8 cellular contexts compared by ENCODE assay signal in the genomic region with DNA sequence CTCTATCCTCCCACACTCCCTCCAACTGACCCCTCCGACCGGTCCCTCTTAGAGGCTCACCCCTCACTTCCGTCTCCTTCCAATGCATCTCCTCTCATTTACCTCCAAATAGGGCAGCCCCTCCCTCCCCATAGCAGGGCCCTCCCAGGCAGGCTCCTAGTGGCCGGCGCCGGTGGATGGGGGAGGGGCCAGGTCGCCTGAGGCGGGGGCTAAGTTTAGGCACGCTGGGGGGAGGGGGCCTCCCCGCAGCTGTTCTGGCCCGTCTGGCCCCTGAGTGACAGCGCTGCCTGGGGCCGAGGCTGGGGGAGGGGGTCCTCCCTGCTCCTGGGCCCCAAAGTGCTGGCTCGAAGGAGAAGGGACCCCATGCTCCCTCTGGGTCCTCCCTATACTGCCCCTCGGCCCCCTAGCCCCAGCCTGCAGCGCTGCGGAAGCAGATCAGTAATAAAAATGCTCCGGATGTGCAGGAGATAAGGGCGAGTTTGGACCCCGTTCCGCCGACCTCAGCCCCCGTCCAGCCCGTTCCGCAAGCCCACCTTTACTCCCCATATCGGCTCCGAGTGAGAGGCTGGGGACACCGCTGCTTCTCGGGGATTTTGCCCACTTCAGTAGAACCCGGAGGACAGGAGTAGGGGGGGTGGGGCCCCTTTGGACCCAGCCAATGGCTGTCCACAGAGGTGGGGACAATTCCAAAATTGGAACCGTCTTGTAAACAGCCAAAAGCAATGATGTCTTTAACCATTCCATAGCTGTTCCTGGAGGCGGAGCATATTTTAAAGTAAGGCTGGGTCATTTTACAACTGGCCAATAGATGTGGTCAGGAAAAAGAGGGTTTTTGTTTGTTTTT. TPM values are rescaled to one million over a fixed set of nuclear protein-coding genes. Genes with fewer than 3 reads are reported as not detected.
DNase-seq lines count a peak whose midpoint lies in the region; ATAC-seq and TF ChIP-seq lines count a peak whose summit lies in the region.

No MANE protein-coding gene starts in this region.

- H3K4me1 ChIP-seq in RWPE2 (ENCODE audit: insufficient read depth, poor library complexity, severe bottlenecking) (peaks cover 9% of the 10 kb centered on the region), esophagus (ENCODE audit: control insufficient read depth in 2 of 2, insufficient read depth in 2 of 2, low read length in 1 of 2) (peaks cover 3 to 9% of the 10 kb centered on the region in 2 donors)

- H3K36me3 ChIP-seq in RWPE2 (ENCODE audit: low read depth), result no peaks in the 10 kb centered on the region
- H3K36me3 ChIP-seq in esophagus (ENCODE audit: control insufficient read depth in 2 of 2, insufficient read depth in 2 of 2, low read length in 1 of 2), result no peaks in the 10 kb centered on the region

- no peaks in the 10 kb centered on the region for H3K36me3 Mint-ChIP-seq in naive B cell

- no peak overlapping the region for H3K27ac Mint-ChIP-seq in naive B cell

- peaks cover 18 to 63% (median 44%) of the 10 kb centered on the region in 3 donors for H3K27me3 Mint-ChIP-seq in naive B cell

- H3K9me3 ChIP-seq in RWPE2 (ENCODE audit: severe bottlenecking), result no peaks in the 10 kb centered on the region
- no peaks in the 10 kb centered on the region for H3K9me3 ChIP-seq in esophagus (ENCODE audit: control insufficient read depth in 2 of 2, insufficient read depth in 1 of 2, low read depth in 1 of 2, low read length in 1 of 2)

- peak; percentile 21 for TF ChIP-seq POLR2A in GM15510 (IDR thresholded peaks at IDR 0.05; ENCODE audit: borderline replicate concordance, extremely low read depth, insufficient read length)

- no peaks in the 10 kb centered on the region for H3K9me3 Mint-ChIP-seq in naive B cell

- H3K27me3 ChIP-seq in RWPE2 (ENCODE audit: insufficient read depth, poor library complexity, severe bottlenecking) (no peaks in the 10 kb centered on the region), esophagus (ENCODE audit: control insufficient read depth in 1 of 2, insufficient read depth in 2 of 2, low read length in 2 of 2) (no peaks in the 10 kb centered on the region)

- 5 to 7% methylated on average over 28 to 32 of the region's 32 CpGs for WGBS in esophagus, 2 donors

- DNase-seq in RWPE2 (ENCODE audit: low spot score) (no peak), naive B cell (no peak), NCI-H774 (lab: John Stamatoyannopoulos, UW) (no peak), H4 (ENCODE audit: low spot score) (no peak)

- peaks cover 27 to 37% (median 35%) of the 10 kb centered on the region in 3 donors for H3K4me1 Mint-ChIP-seq in naive B cell

- H3K4me3 Mint-ChIP-seq in naive B cell, result peak overlapping the region in 7 of 8 donors; percentile 8 to 57 (median 21)

- H3K4me3 ChIP-seq in RWPE2 (ENCODE audit: severe bottlenecking), result peak overlapping the region; percentile 27
- peak overlapping the region; percentile 42 to 43 for H3K4me3 ChIP-seq in esophagus (ENCODE audit: low read depth in 1 of 2, low read length in 2 of 2)

- no peak overlapping the region for H3K27ac ChIP-seq in RWPE2 (ENCODE audit: poor library complexity, severe bottlenecking)
- peak overlapping the region; percentile 48 to 59 for H3K27ac ChIP-seq in esophagus (ENCODE audit: low read depth in 2 of 2, low read length in 1 of 2)

- no peak for TF ChIP-seq CTCF in RWPE2 (IDR thresholded peaks at IDR 0.05; ENCODE audit: poor library complexity, severe bottlenecking)

- ATAC-seq in RWPE2 (ENCODE audit: low read depth) (no peak), naive B cell (ENCODE audit: low read depth in 2 of 2) (no peak), HG02588 (IDR thresholded peaks at IDR 0.05; ENCODE audit: unreplicated experiment) (no peak), HG03571 (IDR thresholded peaks at IDR 0.05; ENCODE audit: unreplicated experiment) (no peak)

RNA-seq across cellular contexts. Expression of a gene that starts 4.0 kb away (rescaled TPM):
- 1 to 10 TPM; 2.4 to 5.1 TPM for polyA plus RNA-seq in esophagus
- under 1 TPM in 3 of 6 donors, not detected in 3; 0.28 to 0.58 (median 0.47) TPM for polyA plus RNA-seq in naive B cell (ENCODE audit: low read depth in 6 of 6)
- 3.5 and 6.1 TPM in 2 replicates for total RNA-seq in H4 (2014; rRNA removed; shearing (Covaris generic))

RNA-seq across cellular contexts. Expression of a gene that starts 5.4 kb away (rescaled TPM):
- 1 to 10 TPM; 2.3 to 2.5 TPM for polyA plus RNA-seq in esophagus
- 1 to 10 TPM; 1.6 to 3.4 (median 2.4) TPM for polyA plus RNA-seq in naive B cell (ENCODE audit: low read depth in 6 of 6)
- total RNA-seq in H4 (2014; rRNA removed; shearing (Covaris generic)), result 0.21 and 1.1 TPM in 2 replicates

RNA-seq across cellular contexts. Expression of a gene that starts 14.4 kb away (rescaled TPM):
- polyA plus RNA-seq in esophagus (10 to 100 TPM; 35.5 to 36.5 TPM), naive B cell (ENCODE audit: low read depth in 6 of 6) (10 to 100 TPM; 51.5 to 87.2 (median 64.3) TPM)
- 29.1 and 43.5 TPM in 2 replicates for total RNA-seq in H4 (2014; rRNA removed; shearing (Covaris generic))

RNA-seq across cellular contexts. Expression of a gene that starts 25.1 kb away (rescaled TPM):
- polyA plus RNA-seq in esophagus (10 to 100 TPM in 1 of 2 donors, 1 to 10 TPM in 1; 1.1 to 13.8 TPM), naive B cell (ENCODE audit: low read depth in 6 of 6) (100 to 1,000 TPM in 1 of 6 donors, 10 to 100 TPM in 5; 26.6 to 110 (median 82.1) TPM)
- 1.2 TPM in 1 of 2 replicates, not detected in the other for total RNA-seq in H4 (2014; rRNA removed; shearing (Covaris generic))
